ENCODE assay signal across 8 cellular contexts in genomic region chr16:71288890-71289731, GRCh38. TPM values are rescaled to one million over a fixed set of nuclear protein-coding genes. Genes with fewer than 3 reads are reported as not detected.
A peak's percentile ranks its signal among the peaks of the same experiment; 100 is the strongest.
DNase-seq lines count a peak whose midpoint lies in the region; ATAC-seq and TF ChIP-seq lines count a peak whose summit lies in the region.

CMTR2 (minus strand) TSS chr16:71289402; CDS start chr16:71285920, 3,482 bp downstream.

- peak within 1 kb of the TSS; percentile 83 for H4K8ac ChIP-seq in mesenchymal stem cell (ENCODE audit: low read length)

- 0% methylated on average over 51 of the region's 60 CpGs for WGBS in mesenchymal stem cell

- H3K27me3 Mint-ChIP-seq in effector memory CD8-positive, alpha-beta T cell, result peaks cover 22 to 26% of the 10 kb centered on the region in 2 donors

- peak within 1 kb of the TSS; percentile 38 to 73 for H3K14ac ChIP-seq in mesenchymal stem cell (ENCODE audit: low read length in 2 of 2)

- H3K4ac ChIP-seq in mesenchymal stem cell (ENCODE audit: low read depth in 1 of 2, low read length in 2 of 2), result peak within 1 kb of the TSS; percentile 71 to 76

- H3K4me2 ChIP-seq in mesenchymal stem cell (ENCODE audit: low read length, poor library complexity, severe bottlenecking), result peak within 1 kb of the TSS; percentile 75

- H3K27ac ChIP-seq in mesenchymal stem cell (ENCODE audit: low read length, poor library complexity, severe bottlenecking), result peak within 1 kb of the TSS; percentile 94

- H3K4me3 ChIP-seq in mesenchymal stem cell (ENCODE audit: insufficient read depth in 1 of 2, low read depth in 1 of 2, low read length in 2 of 2), result peak within 1 kb of the TSS; percentile 74 to 91

- peak within 1 kb of the TSS; percentile 94 for H3K27ac Mint-ChIP-seq in effector memory CD8-positive, alpha-beta T cell

- no peaks in the 10 kb centered on the region for H3K9me3 Mint-ChIP-seq in effector memory CD8-positive, alpha-beta T cell

- H3K4me3 Mint-ChIP-seq in effector memory CD8-positive, alpha-beta T cell, result peak within 1 kb of the TSS; percentile 82 to 87

- H4K91ac ChIP-seq in mesenchymal stem cell (ENCODE audit: low read length), result peak within 1 kb of the TSS; percentile 88

- H3K36me3 ChIP-seq in mesenchymal stem cell (ENCODE audit: control insufficient read depth in 1 of 2, insufficient read depth in 2 of 2, low read depth in 1 of 2, low read length in 2 of 2), result peaks cover 0 to 33% of the 10 kb centered on the region in 2 experiments

- peak within 1 kb of the TSS in 1 of 2 experiments; percentile 86 for H2BK12ac ChIP-seq in mesenchymal stem cell (ENCODE audit: low read length in 2 of 2)

- peak; percentile 90 for ATAC-seq in effector memory CD8-positive, alpha-beta T cell (replicated peaks)

- H3K4me1 Mint-ChIP-seq in effector memory CD8-positive, alpha-beta T cell (ENCODE audit: low read depth in 2 of 2), result peaks cover 18 to 20% of the 10 kb centered on the region in 2 donors

- no peak within 1 kb of the TSS for H3K23ac ChIP-seq in mesenchymal stem cell (ENCODE audit: low read length in 2 of 2)

- peak within 1 kb of the TSS; percentile 46 for H2AFZ ChIP-seq in mesenchymal stem cell (ENCODE audit: low read depth, low read length)

- H3K36me3 Mint-ChIP-seq in effector memory CD8-positive, alpha-beta T cell (ENCODE audit: insufficient read depth), result peaks cover 18% of the 10 kb centered on the region

- H3K79me1 ChIP-seq in mesenchymal stem cell (replicated peaks; ENCODE audit: low read length, poor library complexity, severe bottlenecking), result peaks cover 7% of the 10 kb centered on the region

- peak within 1 kb of the TSS; percentile 78 for H2BK15ac ChIP-seq in mesenchymal stem cell (ENCODE audit: low read depth, poor library complexity, severe bottlenecking)

- peaks cover 0 to 6% of the 10 kb centered on the region in 2 experiments for H3K27me3 ChIP-seq in mesenchymal stem cell (ENCODE audit: control insufficient read depth in 1 of 2, insufficient read depth in 1 of 2, low read length in 2 of 2)

- peak within 1 kb of the TSS; percentile 93 for H3K9ac ChIP-seq in mesenchymal stem cell (ENCODE audit: low read length)

- peaks cover 5% of the 10 kb centered on the region for H3K4me1 ChIP-seq in mesenchymal stem cell (ENCODE audit: control insufficient read depth, insufficient read depth, low read depth, low read length)

- peak within 1 kb of the TSS; percentile 83 for H2BK5ac ChIP-seq in mesenchymal stem cell (ENCODE audit: low read depth, low read length, poor library complexity, severe bottlenecking)

- H2BK120ac ChIP-seq in mesenchymal stem cell (ENCODE audit: low read depth, low read length), result peak within 1 kb of the TSS; percentile 76

- H3K9me3 ChIP-seq in mesenchymal stem cell (ENCODE audit: control insufficient read depth, low read length), result no peaks in the 10 kb centered on the region

- DNase-seq in CMK (ENCODE audit: low read depth) (peak; percentile 98), GM20000 (ENCODE audit: low spot score) (peak; percentile 95), HT-29 (ENCODE audit: low spot score) (peak; percentile 99), NOMO-1 (lab: John Stamatoyannopoulos, UW; ENCODE audit: unreplicated experiment in 2 of 2) (peak; percentile 95 to 97), mesenchymal stem cell (peak; percentile 98)
- DNase-seq in activated CD8-positive, alpha-beta memory T cell treated with anti-CD3 and anti-CD28 coated beads for 4 hours (ENCODE audit: low read depth in 2 of 2), result peak; percentile 77 to 83
- DNase-seq in effector memory CD8-positive, alpha-beta T cell, result peak; percentile 78 to 80 (median 79)
- DNase-seq in stimulated activated CD8-positive, alpha-beta memory T cell treated with anti-CD3 and anti-CD28 coated beads, Interleukin-12 subunit alpha, Interleukin-12 subunit beta, amount 100 ng/mL, for 4 hours (ENCODE audit: low read depth), result peak; percentile 85

- TF ChIP-seq CTCF in GM20000 (IDR thresholded peaks at IDR 0.05; ENCODE audit: extremely low read depth, missing control alignments), result no peak

- H3K18ac ChIP-seq in mesenchymal stem cell (ENCODE audit: low read depth in 1 of 2, low read length in 2 of 2), result peak within 1 kb of the TSS; percentile 91 to 95

- H2AK5ac ChIP-seq in mesenchymal stem cell (ENCODE audit: low read length, severe bottlenecking), result no peak within 1 kb of the TSS

RNA-seq across cellular contexts. Expression of gene CMTR2, which starts in this region (rescaled TPM):
- total RNA-seq in HT-29 (2014; rRNA removed; shearing (Covaris generic)), result 40.8 and 41.6 TPM in 2 replicates
- polyA plus RNA-seq in mesenchymal stem cell (2013, experiment 1 of 2), result 11.8 TPM
- polyA plus RNA-seq in mesenchymal stem cell (2013, experiment 2 of 2), result 13.3 TPM

Comparison
In these comparisons a context has a peak if more than half of its experiments do, and no peak if none do; other contexts are left out.
1. Peak in every context shown above with its lines: DNase-seq, ATAC-seq, H3K4me3 ChIP-seq and H3K27ac ChIP-seq.